ENCODE assay signal across 24 cellular contexts in the genomic region with DNA sequence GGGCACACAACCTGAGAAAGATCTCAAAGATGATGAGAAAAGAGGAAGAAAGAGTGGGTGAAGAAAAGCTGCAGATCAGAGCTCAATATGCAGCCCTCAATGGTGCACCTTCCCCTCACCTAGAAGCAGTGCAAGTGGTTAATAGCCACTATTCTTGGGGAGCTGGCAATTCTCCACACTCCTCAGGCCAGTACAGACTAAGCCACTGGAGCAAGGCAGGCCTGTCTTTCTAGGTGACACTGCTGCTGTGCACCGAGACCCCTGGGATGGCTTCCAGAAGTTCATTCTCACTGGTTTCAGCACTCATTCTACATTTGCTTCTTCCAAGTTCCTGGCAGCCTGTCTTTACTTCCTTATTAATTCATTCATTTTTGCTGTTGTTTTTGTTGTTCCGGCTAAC.
"Had no signal": no experiment of that assay in that cellular context is flagged by ENCODE, and none has a peak within 500 bp of the region (broad histone marks: within the 10 kb centered on the region; RNA-seq: fewer than 3 reads in every experiment).

No MANE protein-coding gene starts in this region.

- DNase-seq: stimulated activated CD4-positive, alpha-beta T cell treated with anti-CD3 and anti-CD28 coated beads, Interleukin-1b, Interleukin-23, amount 100 ng/mL, for 48 hours; stimulated activated CD4-positive, alpha-beta T cell treated with anti-CD3 and anti-CD28 coated beads, Interleukin-2, amount 100 ng/mL, for 24 hours; stimulated activated CD4-positive, alpha-beta T cell treated with anti-CD3 and anti-CD28 coated beads, Interleukin-2, amount 100 ng/mL, for 48 hours; stimulated activated CD4-positive, alpha-beta T cell treated with anti-CD3 and anti-CD28 coated beads, Interleukin-4, amount 100 ng/mL, for 1 hour; stimulated activated CD4-positive, alpha-beta T cell treated with anti-CD3 and anti-CD28 coated beads, Interleukin-4, amount 100 ng/mL, for 24 hours; stimulated activated CD4-positive, alpha-beta T cell treated with anti-CD3 and anti-CD28 coated beads, Interleukin-4, amount 100 ng/mL, for 4 hours; stimulated activated CD8-positive, alpha-beta memory T cell treated with anti-CD3 and anti-CD28 coated beads, Interleukin-4, amount 100 ng/mL, for 48 hours; stimulated activated naive B cell treated with anti-CD40 and anti-IgM and Interleukin-4, amounts not matched to agents 10 μg/mL and 1 μg/mL and 100 μg/mL, for 72 hours; stimulated activated naive CD4-positive, alpha-beta T cell; stimulated activated naive CD4-positive, alpha-beta T cell treated with Interleukin-2 at 50 U/mL for 16 hours; stimulated activated naive CD8-positive, alpha-beta T cell treated with anti-CD3 and anti-CD28 coated beads, Interleukin-15, amount 100 ng/mL, for 72 hours; stimulated activated naive CD8-positive, alpha-beta T cell treated with anti-CD3 and anti-CD28 coated beads, Interleukin-15, Interleukin-2, amounts not matched to agents 100 U/mL and 50 U/mL, for 24 hours; stomach; testis; tibial artery; transverse colon; trophoblast cell; upper lobe of left lung; upper lobe of right lung; uterus had no signal

- H3K4me3 ChIP-seq: stomach, suprapubic skin, testis, thoracic aorta, tibial artery, tibial nerve, transverse colon, upper lobe of left lung, upper lobe of right lung, uterus, vagina had no signal

- H3K36me3 ChIP-seq: stomach, suprapubic skin, thoracic aorta, tibial artery, tibial nerve, transverse colon, upper lobe of left lung, upper lobe of right lung, uterus, vagina had no signal

- H3K9me3 ChIP-seq: stomach, suprapubic skin, testis, thoracic aorta, tibial artery, tibial nerve, transverse colon, upper lobe of left lung, upper lobe of right lung, uterus, vagina had no signal

- H3K4me1 ChIP-seq: suprapubic skin, testis, transverse colon, upper lobe of right lung, uterus, vagina had no signal

- H3K27ac ChIP-seq: stomach, suprapubic skin, testis, thoracic aorta, tibial artery, tibial nerve, transverse colon, upper lobe of left lung, upper lobe of right lung, uterus, vagina had no signal

- H3K27me3 ChIP-seq: stomach, suprapubic skin, testis, tibial artery, tibial nerve, transverse colon, upper lobe of left lung, upper lobe of right lung, uterus, vagina had no signal
